31 cellular contexts compared by ENCODE assay signal in genomic region chrX:70255452-70255851, GRCh38. TPM values are rescaled to one million over a fixed set of nuclear protein-coding genes. Genes with fewer than 3 reads are reported as not detected.
"Had no signal": no experiment of that assay in that cellular context is flagged by ENCODE, and none has a peak within 500 bp of the region (broad histone marks: within the 10 kb centered on the region; RNA-seq: fewer than 3 reads in every experiment).

No MANE protein-coding gene starts in this region.

- H3K36me3 ChIP-seq: ascending aorta, brain microvascular endothelial cell, ovary, prostate gland, spleen, tibial nerve had no signal

- H3K4me3 ChIP-seq: ascending aorta, ovary, prostate gland, spleen, tibial nerve had no signal

- H3K27ac ChIP-seq: ascending aorta, brain microvascular endothelial cell, ovary, prostate gland, spleen, tibial nerve had no signal

- H3K4me1 ChIP-seq: ascending aorta, prostate gland, spleen, tibial nerve had no signal

- DNase-seq: activated CD4-positive, alpha-beta memory T cell treated with anti-CD3 and anti-CD28 coated beads for 36 hours; activated CD4-positive, alpha-beta T cell treated with anti-CD3 and anti-CD28 coated beads, Interleukin-2, amount 10 ng/mL, durations not matched to agents 24 days and 14 days; activated CD4-positive, CD25-positive, alpha-beta regulatory T cell treated with anti-CD3 and anti-CD28 coated beads, Interleukin-2, amount 50 U/mL, for 72 hours; activated CD8-positive, alpha-beta memory T cell treated with anti-CD3 and anti-CD28 coated beads, Interleukin-2, amount 50 U/mL, for 48 hours; activated gamma-delta T cell; activated naive CD4-positive, alpha-beta T cell treated with anti-CD3 and anti-CD28 coated beads, Interleukin-2, amount 10 ng/mL, durations not matched to agents 7 days and 5 days; activated naive CD8-positive, alpha-beta T cell treated with anti-CD3 and anti-CD28 coated beads, Interleukin-2, amount 10 ng/mL, durations not matched to agents 7 days and 5 days; activated T-cell treated with anti-CD3 and anti-CD28 coated beads, Interleukin-2, amount 50 U/mL, for 24 hours; brain microvascular endothelial cell; central memory CD4-positive, alpha-beta T cell; dermis blood vessel endothelial cell; effector CD4-positive, alpha-beta T cell; foreskin fibroblast; head of caudate nucleus; naive thymus-derived CD4-positive, alpha-beta T cell; ovary; retina; spleen; stimulated activated naive CD4-positive, alpha-beta T cell; T-helper 17 cell; T1000 had no signal

- H3K27me3 ChIP-seq: ascending aorta, brain microvascular endothelial cell, ovary, spleen, tibial nerve had no signal

- FAIRE-seq: islet of Langerhans had no signal

- ATAC-seq: naive thymus-derived CD4-positive, alpha-beta T cell; T-helper 17 cell had no signal

- H3K9me3 ChIP-seq: ascending aorta, ovary, prostate gland, spleen, tibial nerve had no signal

RNA-seq across cellular contexts. Expression of gene P2RY4, which starts 4.6 kb away (rescaled TPM):
- total RNA-seq: dermis blood vessel endothelial cell, temporal lobe had no signal
- polyA plus RNA-seq: naive thymus-derived CD4-positive, alpha-beta T cell; neural cell had no signal

RNA-seq across cellular contexts. Expression of gene ARR3, which starts 12.7 kb away (rescaled TPM):
- total RNA-seq: activated CD4-positive, alpha-beta memory T cell treated with anti-CD3 and anti-CD28 coated beads for 36 hours; activated CD4-positive, alpha-beta T cell treated with anti-CD3 and anti-CD28 coated beads, Interleukin-2, amount 10 ng/mL, durations not matched to agents 24 days and 14 days; activated CD8-positive, alpha-beta memory T cell treated with anti-CD3 and anti-CD28 coated beads for 36 hours; activated naive CD8-positive, alpha-beta T cell treated with anti-CD3 and anti-CD28 coated beads, Interleukin-2, amount 10 ng/mL, durations not matched to agents 7 days and 5 days; ascending aorta; dermis blood vessel endothelial cell; mesothelial cell of epicardium; naive thymus-derived CD4-positive, alpha-beta T cell; ovary; prostate gland; spleen; T-helper 17 cell; temporal lobe; tibial nerve; ureter had no signal
- polyA plus RNA-seq: naive thymus-derived CD4-positive, alpha-beta T cell; neural cell; ovary; spleen had no signal

RNA-seq across cellular contexts. Expression of gene AWAT1, which starts 21.0 kb away (rescaled TPM):
- total RNA-seq: activated CD4-positive, alpha-beta memory T cell treated with anti-CD3 and anti-CD28 coated beads for 36 hours; activated CD4-positive, alpha-beta T cell treated with anti-CD3 and anti-CD28 coated beads, Interleukin-2, amount 10 ng/mL, durations not matched to agents 24 days and 14 days; activated CD8-positive, alpha-beta memory T cell treated with anti-CD3 and anti-CD28 coated beads for 36 hours; activated naive CD8-positive, alpha-beta T cell treated with anti-CD3 and anti-CD28 coated beads, Interleukin-2, amount 10 ng/mL, durations not matched to agents 7 days and 5 days; ascending aorta; dermis blood vessel endothelial cell; mesothelial cell of epicardium; naive thymus-derived CD4-positive, alpha-beta T cell; ovary; prostate gland; spleen; T-helper 17 cell; temporal lobe; tibial nerve; ureter had no signal
- polyA plus RNA-seq: naive thymus-derived CD4-positive, alpha-beta T cell; neural cell; ovary; spleen had no signal

RNA-seq across cellular contexts. Expression of gene RAB41, which starts 26.5 kb away (rescaled TPM):
- total RNA-seq: activated CD4-positive, alpha-beta memory T cell treated with anti-CD3 and anti-CD28 coated beads for 36 hours; activated CD4-positive, alpha-beta T cell treated with anti-CD3 and anti-CD28 coated beads, Interleukin-2, amount 10 ng/mL, durations not matched to agents 24 days and 14 days; activated CD8-positive, alpha-beta memory T cell treated with anti-CD3 and anti-CD28 coated beads for 36 hours; activated naive CD8-positive, alpha-beta T cell treated with anti-CD3 and anti-CD28 coated beads, Interleukin-2, amount 10 ng/mL, durations not matched to agents 7 days and 5 days; ascending aorta; dermis blood vessel endothelial cell; lower leg skin; mesothelial cell of epicardium; naive thymus-derived CD4-positive, alpha-beta T cell; ovary; spleen; T-helper 17 cell; temporal lobe; tibial nerve; ureter had no signal
- polyA plus RNA-seq: naive thymus-derived CD4-positive, alpha-beta T cell; neural cell; ovary; spleen had no signal
